In the genomic region with DNA sequence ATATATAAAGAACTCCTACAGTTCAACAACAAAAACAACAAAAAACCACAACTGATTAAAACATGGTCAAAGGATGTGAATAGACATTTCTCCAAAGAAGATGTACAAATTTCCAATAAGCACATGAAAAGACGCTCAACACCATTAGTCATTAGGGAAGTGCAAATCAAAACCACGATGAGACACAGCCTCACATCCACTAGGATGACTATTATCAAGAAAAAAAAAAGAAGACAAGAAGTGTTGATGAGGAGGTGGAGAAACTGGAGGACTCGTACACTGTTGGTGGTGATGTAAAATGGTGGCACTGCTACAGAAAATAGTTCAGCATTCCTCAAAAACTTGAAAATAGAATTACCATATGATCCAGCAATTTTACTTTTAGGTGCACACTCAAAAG, we compare ENCODE assay signal across 4 cellular contexts.
"Had no signal": no experiment of that assay in that cellular context is flagged by ENCODE, and none has a peak within 500 bp of the region (broad histone marks: within the 10 kb centered on the region; RNA-seq: fewer than 3 reads in every experiment).

No MANE protein-coding gene starts in this region.

- ATAC-seq: HepG2, K562 had no signal

- H3K4me3 Mint-ChIP-seq: IgD-negative memory B cell had no signal

- H3K27me3 Mint-ChIP-seq: IgD-negative memory B cell had no signal

- H3K36me3 Mint-ChIP-seq: IgD-negative memory B cell had no signal

- H3K4me1 Mint-ChIP-seq: IgD-negative memory B cell had no signal

- H3K27ac Mint-ChIP-seq: IgD-negative memory B cell had no signal

- DNase-seq: IMR-90 had no signal
